In the genomic region with DNA sequence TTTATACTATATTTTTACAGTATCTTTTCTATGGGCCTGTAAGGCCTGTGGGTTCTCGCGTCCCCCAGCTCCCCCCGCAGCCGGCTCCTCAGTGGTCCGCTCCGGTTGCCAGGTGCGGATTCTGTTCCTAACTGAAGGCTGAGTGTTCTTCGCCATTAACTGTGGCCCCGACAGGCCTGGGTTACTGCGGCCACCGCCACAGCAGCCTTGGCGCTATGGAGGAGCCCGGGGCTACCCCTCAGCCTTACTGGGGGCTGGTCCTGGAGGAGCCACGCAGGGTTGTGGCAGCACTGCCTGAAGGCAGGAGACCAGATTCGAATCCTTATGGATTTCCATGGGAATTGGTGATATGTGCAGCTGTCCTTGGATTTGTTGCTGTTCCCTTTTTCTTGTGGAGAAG, we compare ENCODE assay signal across 7 cellular contexts.
"Had no signal": no experiment of that assay in that cellular context is flagged by ENCODE, and none has a peak within 500 bp of the region (broad histone marks: within the 10 kb centered on the region; RNA-seq: fewer than 3 reads in every experiment).

No MANE protein-coding gene starts in this region.

- H3K36me3 Mint-ChIP-seq: IgD-negative memory B cell had no signal

- ATAC-seq: HepG2 had no signal

- H3K27ac ChIP-seq: GM23248, HL-60, KMS-11 had no signal

- DNase-seq: GM23248, HCEC 1CT, KBM-7 had no signal

- H3K27me3 Mint-ChIP-seq: IgD-negative memory B cell had no signal

- H3K4me2 ChIP-seq: KMS-11 had no signal

- H2AFZ ChIP-seq: GM23248 had no signal

- H3K27ac Mint-ChIP-seq: IgD-negative memory B cell had no signal

- H3K9ac ChIP-seq: GM23248, KMS-11 had no signal

- H3K4me3 ChIP-seq: GM23248 had no signal

- H3K4me3 Mint-ChIP-seq: IgD-negative memory B cell had no signal
